In the genomic region with DNA sequence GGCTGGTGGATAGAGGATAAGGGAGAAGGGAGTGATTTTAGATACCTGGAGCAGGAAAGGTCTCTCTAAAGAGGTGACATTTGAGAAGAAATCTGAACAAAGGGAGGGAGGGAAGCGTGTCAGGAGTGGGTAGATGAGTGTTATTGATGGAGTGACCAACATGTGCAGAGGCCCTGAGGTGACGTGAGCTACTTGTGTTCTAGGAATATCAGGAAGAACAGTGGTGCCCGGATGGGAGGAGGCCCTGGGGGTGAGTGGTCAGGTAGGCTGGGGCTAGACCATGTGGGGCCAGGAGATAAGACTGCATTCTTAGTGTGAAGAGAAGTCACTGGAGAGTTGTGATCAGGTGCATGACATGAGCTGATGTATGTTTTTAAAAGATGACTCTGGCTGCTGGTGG, we compare ENCODE assay signal across 1 cellular context.
TF ChIP-seq lines count a peak whose summit lies in the region.

No MANE protein-coding gene starts in this region.

TF ChIP-seq in K562, 482 proteins besides CTCF, POLR2A, EP300 and RAD21 (continued from another document and continues in another):
- TF ChIP-seq, protein P1, sequence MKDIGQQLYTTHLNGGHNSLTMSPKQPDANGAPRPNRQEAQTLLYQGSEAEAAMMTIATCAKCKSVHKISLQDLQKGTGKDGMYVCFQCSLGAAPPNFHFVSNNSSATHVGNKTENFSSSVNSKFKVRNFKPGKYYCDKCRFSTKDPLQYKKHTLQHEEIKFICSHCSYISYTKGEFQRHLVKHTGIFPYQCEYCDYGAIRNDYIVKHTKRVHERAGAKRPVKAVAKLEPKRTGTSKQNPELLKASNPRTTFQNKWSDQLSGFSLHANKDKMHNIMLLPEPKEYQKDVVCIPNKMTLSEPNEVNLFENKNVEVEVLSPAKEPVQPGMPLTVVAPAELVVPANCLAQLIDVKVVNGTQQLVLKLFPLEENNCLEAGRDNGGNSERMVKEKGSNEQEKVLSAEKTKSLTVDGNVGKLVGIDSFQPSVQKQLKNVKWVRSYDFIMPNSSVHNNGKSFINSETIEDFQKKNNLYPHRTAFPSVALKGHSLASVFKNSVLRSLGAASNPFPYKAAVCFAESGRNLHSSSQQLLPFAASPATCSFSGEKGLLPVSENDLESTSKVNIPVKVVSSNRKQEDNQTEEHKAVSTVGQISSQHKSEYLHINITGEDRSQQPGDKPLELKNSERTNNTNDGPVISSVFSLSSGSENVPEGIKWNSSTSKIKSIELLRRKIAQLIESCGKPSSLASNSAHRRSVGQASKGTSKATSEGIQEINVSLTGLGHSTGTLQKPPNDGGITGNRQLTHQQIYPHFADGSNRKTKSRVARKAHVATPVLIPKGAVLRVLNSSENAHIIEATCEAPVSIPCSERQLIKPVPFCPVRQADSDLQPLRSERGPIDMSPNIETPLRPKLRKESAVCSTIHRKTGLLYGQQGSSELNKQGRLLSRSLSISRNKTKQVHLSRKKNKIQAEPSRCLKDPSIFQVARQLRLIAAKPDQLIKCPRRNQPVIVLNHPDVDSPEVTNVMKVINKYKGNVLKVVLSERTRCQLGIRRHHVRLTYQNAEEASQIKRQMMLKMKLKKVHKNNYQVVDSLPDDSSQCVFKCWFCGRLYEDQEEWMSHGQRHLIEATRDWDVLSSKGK (CRISPR knock-in tag; IDR thresholded peaks at IDR 0.05) = no peak
- TF ChIP-seq ZNF431 (CRISPR knock-in tag; IDR thresholded peaks at IDR 0.05) (no peak), TRIM28 (IDR thresholded peaks at IDR 0.05) (no peak), ZBTB17 (CRISPR knock-in tag; IDR thresholded peaks at IDR 0.05) (no peak), ZSCAN29 (IDR thresholded peaks at IDR 0.05) (no peak), SLC30A9 (CRISPR knock-in tag; IDR thresholded peaks at IDR 0.05) (no peak), ASH1L (IDR thresholded peaks at IDR 0.05; ENCODE audit: borderline replicate concordance, low read depth, partially characterized antibody) (no peak), MEIS2 (IDR thresholded peaks at IDR 0.05; ENCODE audit: partially characterized antibody) (peak; percentile 88), ARNT (IDR thresholded peaks at IDR 0.05) (0 out of 4 replicates have a peak, but pooled peaks of 1 of the 2 experiments have one; percentile 41), SNRNP70 (optimal IDR thresholded peaks at IDR 0.05; ENCODE audit: low read depth, low read length) (no peak), ADNP (tag; IDR thresholded peaks at IDR 0.05) (no peak), MTA2 (IDR thresholded peaks at IDR 0.05; ENCODE audit: low read depth) (peak; percentile 87), CEBPB (tag; IDR thresholded peaks at IDR 0.05) (no peak), ZNF184 (CRISPR knock-in tag; IDR thresholded peaks at IDR 0.05) (no peak), TCF7L2 (IDR thresholded peaks at IDR 0.05; ENCODE audit: low read depth, low read length) (no peak), NFIX (CRISPR knock-in tag; IDR thresholded peaks at IDR 0.05; ENCODE audit: low read depth) (no peak), ZNF766 (CRISPR knock-in tag; conservative IDR thresholded peaks at IDR 0.05) (peak; percentile 42; the same call in 1 of the 2 replicates), PHB2 (IDR thresholded peaks at IDR 0.05; ENCODE audit: low read depth) (peak; percentile 63; the same call in 1 of the 2 replicates), NFE2L1 (tag; IDR thresholded peaks at IDR 0.05; ENCODE audit: borderline replicate concordance, low read depth) (no peak), ARID1B (IDR thresholded peaks at IDR 0.05) (peak; percentile 96), SETDB1 (IDR thresholded peaks at IDR 0.05; ENCODE audit: low read length) (no peak), XRCC4 (IDR thresholded peaks at IDR 0.05; ENCODE audit: extremely low read depth, insufficient read depth, insufficient read length) (no peak), ZNF778 (CRISPR knock-in tag; IDR thresholded peaks at IDR 0.05) (no peak), BMI1 (IDR thresholded peaks at IDR 0.05; ENCODE audit: low read length) (no peak)
- TF ChIP-seq, protein P2, sequence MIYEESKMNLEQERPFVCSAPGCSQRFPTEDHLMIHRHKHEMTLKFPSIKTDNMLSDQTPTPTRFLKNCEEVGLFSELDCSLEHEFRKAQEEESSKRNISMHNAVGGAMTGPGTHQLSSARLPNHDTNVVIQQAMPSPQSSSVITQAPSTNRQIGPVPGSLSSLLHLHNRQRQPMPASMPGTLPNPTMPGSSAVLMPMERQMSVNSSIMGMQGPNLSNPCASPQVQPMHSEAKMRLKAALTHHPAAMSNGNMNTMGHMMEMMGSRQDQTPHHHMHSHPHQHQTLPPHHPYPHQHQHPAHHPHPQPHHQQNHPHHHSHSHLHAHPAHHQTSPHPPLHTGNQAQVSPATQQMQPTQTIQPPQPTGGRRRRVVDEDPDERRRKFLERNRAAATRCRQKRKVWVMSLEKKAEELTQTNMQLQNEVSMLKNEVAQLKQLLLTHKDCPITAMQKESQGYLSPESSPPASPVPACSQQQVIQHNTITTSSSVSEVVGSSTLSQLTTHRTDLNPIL (CRISPR knock-in tag; IDR thresholded peaks at IDR 0.05) = no peak
- TF ChIP-seq, protein P3, sequence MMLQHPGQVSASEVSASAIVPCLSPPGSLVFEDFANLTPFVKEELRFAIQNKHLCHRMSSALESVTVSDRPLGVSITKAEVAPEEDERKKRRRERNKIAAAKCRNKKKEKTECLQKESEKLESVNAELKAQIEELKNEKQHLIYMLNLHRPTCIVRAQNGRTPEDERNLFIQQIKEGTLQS (IDR thresholded peaks at IDR 0.05) = peak; percentile 73; the same call in 1 of the 2 replicates
- TF ChIP-seq, protein P3 (CRISPR knock-in tag; conservative IDR thresholded peaks at IDR 0.05) = no peak
- TF ChIP-seq, protein P4, sequence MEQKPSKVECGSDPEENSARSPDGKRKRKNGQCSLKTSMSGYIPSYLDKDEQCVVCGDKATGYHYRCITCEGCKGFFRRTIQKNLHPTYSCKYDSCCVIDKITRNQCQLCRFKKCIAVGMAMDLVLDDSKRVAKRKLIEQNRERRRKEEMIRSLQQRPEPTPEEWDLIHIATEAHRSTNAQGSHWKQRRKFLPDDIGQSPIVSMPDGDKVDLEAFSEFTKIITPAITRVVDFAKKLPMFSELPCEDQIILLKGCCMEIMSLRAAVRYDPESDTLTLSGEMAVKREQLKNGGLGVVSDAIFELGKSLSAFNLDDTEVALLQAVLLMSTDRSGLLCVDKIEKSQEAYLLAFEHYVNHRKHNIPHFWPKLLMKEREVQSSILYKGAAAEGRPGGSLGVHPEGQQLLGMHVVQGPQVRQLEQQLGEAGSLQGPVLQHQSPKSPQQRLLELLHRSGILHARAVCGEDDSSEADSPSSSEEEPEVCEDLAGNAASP (IDR thresholded peaks at IDR 0.05) = no peak
- TF ChIP-seq, protein P5, sequence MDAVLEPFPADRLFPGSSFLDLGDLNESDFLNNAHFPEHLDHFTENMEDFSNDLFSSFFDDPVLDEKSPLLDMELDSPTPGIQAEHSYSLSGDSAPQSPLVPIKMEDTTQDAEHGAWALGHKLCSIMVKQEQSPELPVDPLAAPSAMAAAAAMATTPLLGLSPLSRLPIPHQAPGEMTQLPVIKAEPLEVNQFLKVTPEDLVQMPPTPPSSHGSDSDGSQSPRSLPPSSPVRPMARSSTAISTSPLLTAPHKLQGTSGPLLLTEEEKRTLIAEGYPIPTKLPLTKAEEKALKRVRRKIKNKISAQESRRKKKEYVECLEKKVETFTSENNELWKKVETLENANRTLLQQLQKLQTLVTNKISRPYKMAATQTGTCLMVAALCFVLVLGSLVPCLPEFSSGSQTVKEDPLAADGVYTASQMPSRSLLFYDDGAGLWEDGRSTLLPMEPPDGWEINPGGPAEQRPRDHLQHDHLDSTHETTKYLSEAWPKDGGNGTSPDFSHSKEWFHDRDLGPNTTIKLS (IDR thresholded peaks at IDR 0.05; ENCODE audit: borderline replicate concordance, low read depth) = no peak
- TF ChIP-seq, protein P6, sequence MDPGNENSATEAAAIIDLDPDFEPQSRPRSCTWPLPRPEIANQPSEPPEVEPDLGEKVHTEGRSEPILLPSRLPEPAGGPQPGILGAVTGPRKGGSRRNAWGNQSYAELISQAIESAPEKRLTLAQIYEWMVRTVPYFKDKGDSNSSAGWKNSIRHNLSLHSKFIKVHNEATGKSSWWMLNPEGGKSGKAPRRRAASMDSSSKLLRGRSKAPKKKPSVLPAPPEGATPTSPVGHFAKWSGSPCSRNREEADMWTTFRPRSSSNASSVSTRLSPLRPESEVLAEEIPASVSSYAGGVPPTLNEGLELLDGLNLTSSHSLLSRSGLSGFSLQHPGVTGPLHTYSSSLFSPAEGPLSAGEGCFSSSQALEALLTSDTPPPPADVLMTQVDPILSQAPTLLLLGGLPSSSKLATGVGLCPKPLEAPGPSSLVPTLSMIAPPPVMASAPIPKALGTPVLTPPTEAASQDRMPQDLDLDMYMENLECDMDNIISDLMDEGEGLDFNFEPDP (CRISPR knock-in tag; IDR thresholded peaks at IDR 0.05) = no peak
- TF ChIP-seq, protein P7, sequence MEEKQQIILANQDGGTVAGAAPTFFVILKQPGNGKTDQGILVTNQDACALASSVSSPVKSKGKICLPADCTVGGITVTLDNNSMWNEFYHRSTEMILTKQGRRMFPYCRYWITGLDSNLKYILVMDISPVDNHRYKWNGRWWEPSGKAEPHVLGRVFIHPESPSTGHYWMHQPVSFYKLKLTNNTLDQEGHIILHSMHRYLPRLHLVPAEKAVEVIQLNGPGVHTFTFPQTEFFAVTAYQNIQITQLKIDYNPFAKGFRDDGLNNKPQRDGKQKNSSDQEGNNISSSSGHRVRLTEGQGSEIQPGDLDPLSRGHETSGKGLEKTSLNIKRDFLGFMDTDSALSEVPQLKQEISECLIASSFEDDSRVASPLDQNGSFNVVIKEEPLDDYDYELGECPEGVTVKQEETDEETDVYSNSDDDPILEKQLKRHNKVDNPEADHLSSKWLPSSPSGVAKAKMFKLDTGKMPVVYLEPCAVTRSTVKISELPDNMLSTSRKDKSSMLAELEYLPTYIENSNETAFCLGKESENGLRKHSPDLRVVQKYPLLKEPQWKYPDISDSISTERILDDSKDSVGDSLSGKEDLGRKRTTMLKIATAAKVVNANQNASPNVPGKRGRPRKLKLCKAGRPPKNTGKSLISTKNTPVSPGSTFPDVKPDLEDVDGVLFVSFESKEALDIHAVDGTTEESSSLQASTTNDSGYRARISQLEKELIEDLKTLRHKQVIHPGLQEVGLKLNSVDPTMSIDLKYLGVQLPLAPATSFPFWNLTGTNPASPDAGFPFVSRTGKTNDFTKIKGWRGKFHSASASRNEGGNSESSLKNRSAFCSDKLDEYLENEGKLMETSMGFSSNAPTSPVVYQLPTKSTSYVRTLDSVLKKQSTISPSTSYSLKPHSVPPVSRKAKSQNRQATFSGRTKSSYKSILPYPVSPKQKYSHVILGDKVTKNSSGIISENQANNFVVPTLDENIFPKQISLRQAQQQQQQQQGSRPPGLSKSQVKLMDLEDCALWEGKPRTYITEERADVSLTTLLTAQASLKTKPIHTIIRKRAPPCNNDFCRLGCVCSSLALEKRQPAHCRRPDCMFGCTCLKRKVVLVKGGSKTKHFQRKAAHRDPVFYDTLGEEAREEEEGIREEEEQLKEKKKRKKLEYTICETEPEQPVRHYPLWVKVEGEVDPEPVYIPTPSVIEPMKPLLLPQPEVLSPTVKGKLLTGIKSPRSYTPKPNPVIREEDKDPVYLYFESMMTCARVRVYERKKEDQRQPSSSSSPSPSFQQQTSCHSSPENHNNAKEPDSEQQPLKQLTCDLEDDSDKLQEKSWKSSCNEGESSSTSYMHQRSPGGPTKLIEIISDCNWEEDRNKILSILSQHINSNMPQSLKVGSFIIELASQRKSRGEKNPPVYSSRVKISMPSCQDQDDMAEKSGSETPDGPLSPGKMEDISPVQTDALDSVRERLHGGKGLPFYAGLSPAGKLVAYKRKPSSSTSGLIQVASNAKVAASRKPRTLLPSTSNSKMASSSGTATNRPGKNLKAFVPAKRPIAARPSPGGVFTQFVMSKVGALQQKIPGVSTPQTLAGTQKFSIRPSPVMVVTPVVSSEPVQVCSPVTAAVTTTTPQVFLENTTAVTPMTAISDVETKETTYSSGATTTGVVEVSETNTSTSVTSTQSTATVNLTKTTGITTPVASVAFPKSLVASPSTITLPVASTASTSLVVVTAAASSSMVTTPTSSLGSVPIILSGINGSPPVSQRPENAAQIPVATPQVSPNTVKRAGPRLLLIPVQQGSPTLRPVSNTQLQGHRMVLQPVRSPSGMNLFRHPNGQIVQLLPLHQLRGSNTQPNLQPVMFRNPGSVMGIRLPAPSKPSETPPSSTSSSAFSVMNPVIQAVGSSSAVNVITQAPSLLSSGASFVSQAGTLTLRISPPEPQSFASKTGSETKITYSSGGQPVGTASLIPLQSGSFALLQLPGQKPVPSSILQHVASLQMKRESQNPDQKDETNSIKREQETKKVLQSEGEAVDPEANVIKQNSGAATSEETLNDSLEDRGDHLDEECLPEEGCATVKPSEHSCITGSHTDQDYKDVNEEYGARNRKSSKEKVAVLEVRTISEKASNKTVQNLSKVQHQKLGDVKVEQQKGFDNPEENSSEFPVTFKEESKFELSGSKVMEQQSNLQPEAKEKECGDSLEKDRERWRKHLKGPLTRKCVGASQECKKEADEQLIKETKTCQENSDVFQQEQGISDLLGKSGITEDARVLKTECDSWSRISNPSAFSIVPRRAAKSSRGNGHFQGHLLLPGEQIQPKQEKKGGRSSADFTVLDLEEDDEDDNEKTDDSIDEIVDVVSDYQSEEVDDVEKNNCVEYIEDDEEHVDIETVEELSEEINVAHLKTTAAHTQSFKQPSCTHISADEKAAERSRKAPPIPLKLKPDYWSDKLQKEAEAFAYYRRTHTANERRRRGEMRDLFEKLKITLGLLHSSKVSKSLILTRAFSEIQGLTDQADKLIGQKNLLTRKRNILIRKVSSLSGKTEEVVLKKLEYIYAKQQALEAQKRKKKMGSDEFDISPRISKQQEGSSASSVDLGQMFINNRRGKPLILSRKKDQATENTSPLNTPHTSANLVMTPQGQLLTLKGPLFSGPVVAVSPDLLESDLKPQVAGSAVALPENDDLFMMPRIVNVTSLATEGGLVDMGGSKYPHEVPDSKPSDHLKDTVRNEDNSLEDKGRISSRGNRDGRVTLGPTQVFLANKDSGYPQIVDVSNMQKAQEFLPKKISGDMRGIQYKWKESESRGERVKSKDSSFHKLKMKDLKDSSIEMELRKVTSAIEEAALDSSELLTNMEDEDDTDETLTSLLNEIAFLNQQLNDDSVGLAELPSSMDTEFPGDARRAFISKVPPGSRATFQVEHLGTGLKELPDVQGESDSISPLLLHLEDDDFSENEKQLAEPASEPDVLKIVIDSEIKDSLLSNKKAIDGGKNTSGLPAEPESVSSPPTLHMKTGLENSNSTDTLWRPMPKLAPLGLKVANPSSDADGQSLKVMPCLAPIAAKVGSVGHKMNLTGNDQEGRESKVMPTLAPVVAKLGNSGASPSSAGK (IDR thresholded peaks at IDR 0.05) = peak; percentile 45; the same call in 1 of the 2 replicates
- TF ChIP-seq, protein P8, sequence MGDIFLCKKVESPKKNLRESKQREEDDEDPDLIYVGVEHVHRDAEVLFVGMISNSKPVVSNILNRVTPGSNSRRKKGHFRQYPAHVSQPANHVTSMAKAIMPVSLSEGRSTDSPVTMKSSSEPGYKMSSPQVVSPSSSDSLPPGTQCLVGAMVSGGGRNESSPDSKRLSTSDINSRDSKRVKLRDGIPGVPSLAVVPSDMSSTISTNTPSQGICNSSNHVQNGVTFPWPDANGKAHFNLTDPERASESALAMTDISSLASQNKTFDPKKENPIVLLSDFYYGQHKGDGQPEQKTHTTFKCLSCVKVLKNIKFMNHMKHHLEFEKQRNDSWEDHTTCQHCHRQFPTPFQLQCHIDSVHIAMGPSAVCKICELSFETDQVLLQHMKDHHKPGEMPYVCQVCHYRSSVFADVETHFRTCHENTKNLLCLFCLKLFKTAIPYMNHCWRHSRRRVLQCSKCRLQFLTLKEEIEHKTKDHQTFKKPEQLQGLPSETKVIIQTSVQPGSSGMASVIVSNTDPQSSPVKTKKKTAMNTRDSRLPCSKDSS (IDR thresholded peaks at IDR 0.05; ENCODE audit: low read depth, partially characterized antibody) = no peak
